In the genomic region with DNA sequence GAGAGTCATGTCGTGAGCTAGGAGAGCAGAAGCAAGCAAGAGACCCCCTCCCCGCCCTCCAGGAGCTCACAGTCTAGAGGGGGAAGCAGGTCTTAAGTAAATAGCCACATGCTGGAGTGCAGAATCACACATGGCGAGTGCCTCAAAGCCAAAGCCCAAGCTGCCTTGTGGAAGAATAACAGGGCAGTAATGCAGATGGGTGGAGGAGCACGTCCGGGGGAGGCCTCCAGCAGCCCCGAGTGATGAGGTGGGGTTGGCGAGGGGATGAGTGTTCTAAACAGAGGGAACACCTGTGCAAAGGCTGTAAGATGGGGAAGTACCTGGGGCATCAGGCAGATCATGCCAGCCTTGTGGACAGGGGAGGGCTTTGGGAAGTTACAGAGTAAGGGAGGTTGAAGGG, we compare ENCODE assay signal across 24 cellular contexts. TPM values are rescaled to one million over a fixed set of nuclear protein-coding genes. Genes with fewer than 3 reads are reported as not detected.
"Had no signal": no experiment of that assay in that cellular context is flagged by ENCODE, and none has a peak within 500 bp of the region (broad histone marks: within the 10 kb centered on the region; RNA-seq: fewer than 3 reads in every experiment).

No MANE protein-coding gene starts in this region.

- H3K4me1 Mint-ChIP-seq: central memory CD8-positive, alpha-beta T cell had no signal

- H3K9me3 Mint-ChIP-seq: activated CD8-positive, alpha-beta T cell treated with anti-CD3 and anti-CD28 coated beads for 36 hours; activated T-helper 1 cell treated with anti-CD3 and anti-CD28 coated beads, Interleukin-12 subunit alpha, Interleukin-12 subunit beta, Interleukin-2, Interleukin-4 antibody, amounts not matched to agents 30 ng/mL and 10 ng/mL and 1 ng/mL, durations not matched to agents 14 hours and 24 hours and 36 hours; central memory CD8-positive, alpha-beta T cell; T-helper 1 cell treated with Interleukin-12 subunit alpha and Interleukin-12 subunit beta and Interleukin-4 antibody, amounts not matched to agents 30 μg/mL and 1 μg/mL, for 36 hours had no signal

- H3K4me3 ChIP-seq: K562 had no signal

- DNase-seq: activated CD4-positive, alpha-beta T cell treated with anti-CD3 and anti-CD28 coated beads, Interleukin-2, amount 50 U/mL, for 1 hour; activated CD8-positive, alpha-beta memory T cell treated with anti-CD3 and anti-CD28 coated beads, Interleukin-2, amount 50 U/mL, for 4 hours; activated CD8-positive, alpha-beta T cell treated with anti-CD3 and anti-CD28 coated beads for 36 hours; activated gamma-delta T cell; activated naive CD4-positive, alpha-beta T cell treated with anti-CD3 and anti-CD28 coated beads, Interleukin-2, amount 50 U/mL, for 16 hours; amniotic stem cell; Karpas-422; MM.1S; NCI-H1105 treated with DMSO at 0.1 percent for 48 hours; NCI-H1436 treated with DMSO at 0.1 percent for 48 hours; NCI-H187; NCI-H2081; NCI-H510A treated with DMSO at 0.1 percent for 48 hours; NCI-H69; NK-92 treated with Interleukin-12 subunit alpha and Interleukin-12 subunit beta, amount 100 ng/mL, for 24 hours; SHP77 treated with DMSO at 0.1 percent for 48 hours had no signal

- H3K27ac Mint-ChIP-seq: activated CD8-positive, alpha-beta T cell treated with anti-CD3 and anti-CD28 coated beads for 36 hours; activated T-helper 1 cell treated with anti-CD3 and anti-CD28 coated beads, Interleukin-12 subunit alpha, Interleukin-12 subunit beta, Interleukin-2, Interleukin-4 antibody, amounts not matched to agents 30 ng/mL and 10 ng/mL and 1 ng/mL, durations not matched to agents 14 hours and 24 hours and 36 hours; T-helper 1 cell treated with Interleukin-12 subunit alpha and Interleukin-12 subunit beta and Interleukin-4 antibody, amounts not matched to agents 30 μg/mL and 1 μg/mL, for 36 hours had no signal

- H3K36me3 Mint-ChIP-seq: brain had no signal

- ATAC-seq: activated CD8-positive, alpha-beta T cell treated with anti-CD3 and anti-CD28 coated beads for 36 hours; K562 had no signal

- H3K4me3 Mint-ChIP-seq: activated CD8-positive, alpha-beta T cell treated with anti-CD3 and anti-CD28 coated beads for 36 hours; activated T-helper 1 cell treated with anti-CD3 and anti-CD28 coated beads, Interleukin-12 subunit alpha, Interleukin-12 subunit beta, Interleukin-2, Interleukin-4 antibody, amounts not matched to agents 30 ng/mL and 10 ng/mL and 1 ng/mL, durations not matched to agents 14 hours and 24 hours and 36 hours; brain; central memory CD8-positive, alpha-beta T cell; T-helper 1 cell treated with Interleukin-12 subunit alpha and Interleukin-12 subunit beta and Interleukin-4 antibody, amounts not matched to agents 30 μg/mL and 1 μg/mL, for 36 hours had no signal

- FAIRE-seq: astrocyte, K562, RCC 7860 had no signal

RNA-seq across cellular contexts. Expression of a gene that starts 9.1 kb away (rescaled TPM):
- total RNA-seq: K562, SK-MEL-5 had no signal

RNA-seq across cellular contexts. Expression of a gene that starts 37.7 kb away (rescaled TPM):
- total RNA-seq: activated CD8-positive, alpha-beta T cell treated with anti-CD3 and anti-CD28 coated beads for 36 hours; activated T-helper 1 cell treated with anti-CD3 and anti-CD28 coated beads, Interleukin-12 subunit alpha, Interleukin-12 subunit beta, Interleukin-2, Interleukin-4 antibody, amounts not matched to agents 30 ng/mL and 10 ng/mL and 1 ng/mL, durations not matched to agents 14 hours and 24 hours and 36 hours; astrocyte; K562; SK-MEL-5 had no signal
- polyA plus RNA-seq: K562 had no signal

RNA-seq across cellular contexts. Expression of a gene that starts 48.8 kb away (rescaled TPM):
- total RNA-seq: activated CD8-positive, alpha-beta T cell treated with anti-CD3 and anti-CD28 coated beads for 36 hours; activated T-helper 1 cell treated with anti-CD3 and anti-CD28 coated beads, Interleukin-12 subunit alpha, Interleukin-12 subunit beta, Interleukin-2, Interleukin-4 antibody, amounts not matched to agents 30 ng/mL and 10 ng/mL and 1 ng/mL, durations not matched to agents 14 hours and 24 hours and 36 hours; astrocyte; K562; SK-MEL-5 had no signal
- polyA plus RNA-seq: K562 had no signal

RNA-seq across cellular contexts. Expression of a gene that starts 59.9 kb away (rescaled TPM):
- total RNA-seq: activated CD8-positive, alpha-beta T cell treated with anti-CD3 and anti-CD28 coated beads for 36 hours; activated T-helper 1 cell treated with anti-CD3 and anti-CD28 coated beads, Interleukin-12 subunit alpha, Interleukin-12 subunit beta, Interleukin-2, Interleukin-4 antibody, amounts not matched to agents 30 ng/mL and 10 ng/mL and 1 ng/mL, durations not matched to agents 14 hours and 24 hours and 36 hours; astrocyte had no signal
